Comparison of ENCODE assay signal across 21 cellular contexts in genomic region chr1:2502661-2503553, GRCh38. TPM values are rescaled to one million over a fixed set of nuclear protein-coding genes. Genes with fewer than 3 reads are reported as not detected.
"Had no signal": no experiment of that assay in that cellular context is flagged by ENCODE, and none has a peak within 500 bp of the region (broad histone marks: within the 10 kb centered on the region; RNA-seq: fewer than 3 reads in every experiment).

No MANE protein-coding gene starts in this region.

- DNase-seq: effector memory CD4-positive, alpha-beta T cell; heart left ventricle; hippocampal formation; left colon; left ventricle myocardium superior; mesendoderm; naive B cell; nephron progenitor cell; posterior cingulate gyrus; sigmoid colon; stimulated activated naive CD4-positive, alpha-beta T cell treated with Interleukin-2 at 50 U/mL for 16 hours had no signal

- H3K27ac ChIP-seq: heart left ventricle, sigmoid colon, skin epidermis had no signal

- FAIRE-seq: endometrium, frontal cortex, urothelium cell line had no signal

- H3K4me3 ChIP-seq: heart left ventricle, lung, sigmoid colon, skin epidermis had no signal

- H3K9me3 ChIP-seq: heart left ventricle, sigmoid colon had no signal

- ATAC-seq: esophagus mucosa, heart left ventricle, left colon, left ventricle myocardium superior had no signal

RNA-seq across cellular contexts. Expression of gene HES5, which starts 27.2 kb away (rescaled TPM):
- total RNA-seq: fibroblast of lung, glomerular endothelial cell, osteocyte, pulmonary artery endothelial cell had no signal
- polyA plus RNA-seq: fibroblast of lung had no signal
